Comparison of ENCODE assay signal across 26 cellular contexts in the genomic region with DNA sequence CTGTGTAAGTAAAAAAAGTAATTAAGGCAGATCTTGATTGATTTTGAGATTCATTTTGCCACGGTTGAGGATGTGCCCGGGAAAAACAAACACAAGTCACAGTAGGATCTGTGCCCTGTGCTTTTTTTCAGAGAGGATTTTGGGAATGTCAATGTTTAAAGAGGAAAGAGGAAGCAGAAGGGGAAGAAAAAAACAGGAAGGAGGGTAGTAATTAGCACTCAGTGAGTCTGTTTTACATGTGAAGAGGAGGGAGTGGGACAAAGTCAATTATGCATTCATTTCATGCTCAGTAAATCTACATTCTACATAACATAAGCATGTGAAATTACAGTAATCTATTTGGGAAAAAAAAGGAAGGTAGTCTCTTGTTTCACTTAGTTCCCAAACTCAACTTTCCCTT. TPM values are rescaled to one million over a fixed set of nuclear protein-coding genes. Genes with fewer than 3 reads are reported as not detected.
"Had no signal": no experiment of that assay in that cellular context is flagged by ENCODE, and none has a peak within 500 bp of the region (broad histone marks: within the 10 kb centered on the region; RNA-seq: fewer than 3 reads in every experiment).

No MANE protein-coding gene starts in this region.

- H3K9me3 Mint-ChIP-seq: stimulated activated effector memory CD8-positive, alpha-beta T cell treated with anti-CD3 and anti-CD28 coated beads, Interleukin-12 subunit alpha, Interleukin-12 subunit beta, amount 100 ng/mL, for 72 hours had no signal

- H3K4me1 Mint-ChIP-seq: activated CD4-positive, alpha-beta T cell treated with anti-CD3 and anti-CD28 coated beads for 36 hours; activated CD8-positive, alpha-beta memory T cell treated with anti-CD3 and anti-CD28 coated beads, Interleukin-2, amount 10 ng/mL, durations not matched to agents 7 days and 5 days; stimulated activated effector memory CD8-positive, alpha-beta T cell treated with anti-CD3 and anti-CD28 coated beads, Interleukin-12 subunit alpha, Interleukin-12 subunit beta, amount 100 ng/mL, for 72 hours had no signal

- H3K27me3 Mint-ChIP-seq: activated B cell treated with CpG ODN at 0.5 μM for 24 hours; activated CD8-positive, alpha-beta memory T cell treated with anti-CD3 and anti-CD28 coated beads, Interleukin-2, amount 10 ng/mL, durations not matched to agents 7 days and 5 days had no signal

- H3K4me3 ChIP-seq: left ventricle myocardium inferior, right lobe of liver, skin epidermis, thoracic aorta, uterus had no signal

- H3K9me3 ChIP-seq: neutrophil, right lobe of liver, thoracic aorta, uterus had no signal

- H3K4me1 ChIP-seq: left ventricle myocardium inferior, right lobe of liver, uterus had no signal

- H3K27ac ChIP-seq: left ventricle myocardium inferior, neutrophil, right lobe of liver, skin epidermis, thoracic aorta, uterus had no signal

- DNase-seq: activated B cell treated with CpG ODN at 0.5 μM for 24 hours; activated CD4-positive, alpha-beta T cell treated with anti-CD3 and anti-CD28 coated beads for 36 hours; activated CD8-positive, alpha-beta memory T cell treated with anti-CD3 and anti-CD28 coated beads, Interleukin-2, amount 10 ng/mL, durations not matched to agents 7 days and 5 days; activated CD8-positive, alpha-beta T cell treated with anti-CD3 and anti-CD28 coated beads, Interleukin-2, amount 10 ng/mL, durations not matched to agents 7 days and 5 days; activated naive CD4-positive, alpha-beta T cell; activated T-cell treated with anti-CD3 and anti-CD28 coated beads, Interleukin-2, amount 50 U/mL, for 72 hours; anterior cingulate cortex; foreskin fibroblast; head of caudate nucleus; hippocampal formation; left ventricle myocardium inferior; nephron progenitor cell; right lobe of liver; stimulated activated CD4-positive, alpha-beta T cell treated with anti-CD3 and anti-CD28 coated beads, Interleukin-4, amount 100 ng/mL, for 24 hours; T-helper 2 cell; trophoblast cell; uterus had no signal

- H3K27ac Mint-ChIP-seq: activated CD4-positive, alpha-beta T cell treated with anti-CD3 and anti-CD28 coated beads for 36 hours; activated CD8-positive, alpha-beta memory T cell treated with anti-CD3 and anti-CD28 coated beads, Interleukin-2, amount 10 ng/mL, durations not matched to agents 7 days and 5 days; activated CD8-positive, alpha-beta T cell treated with anti-CD3 and anti-CD28 coated beads, Interleukin-2, amount 10 ng/mL, durations not matched to agents 7 days and 5 days; activated T-cell treated with anti-CD3 and anti-CD28 coated beads, Interleukin-2, amount 50 U/mL, for 72 hours; nephron progenitor cell; stimulated activated effector memory CD8-positive, alpha-beta T cell treated with anti-CD3 and anti-CD28 coated beads, Interleukin-12 subunit alpha, Interleukin-12 subunit beta, amount 100 ng/mL, for 72 hours; stimulated activated naive CD8-positive, alpha-beta T cell treated with anti-CD3 and anti-CD28 coated beads, Interleukin-15, Interleukin-2, amounts not matched to agents 100 ng/mL and 50 ng/mL, for 24 hours had no signal

- ATAC-seq: activated CD4-positive, alpha-beta T cell treated with anti-CD3 and anti-CD28 coated beads for 36 hours; activated CD8-positive, alpha-beta memory T cell treated with anti-CD3 and anti-CD28 coated beads, Interleukin-2, amount 10 ng/mL, durations not matched to agents 7 days and 5 days; activated CD8-positive, alpha-beta T cell treated with anti-CD3 and anti-CD28 coated beads, Interleukin-2, amount 10 ng/mL, durations not matched to agents 7 days and 5 days; activated naive CD4-positive, alpha-beta T cell treated with anti-CD3 and anti-CD28 coated beads, Interleukin-2, amount 50 U/mL, for 72 hours; activated T-cell treated with anti-CD3 and anti-CD28 coated beads, Interleukin-2, amount 50 U/mL, for 72 hours; esophagus mucosa; right lobe of liver; stimulated activated effector memory CD8-positive, alpha-beta T cell treated with anti-CD3 and anti-CD28 coated beads, Interleukin-12 subunit alpha, Interleukin-12 subunit beta, amount 100 ng/mL, for 72 hours had no signal

- H3K36me3 ChIP-seq: left ventricle myocardium inferior, neutrophil, right lobe of liver, thoracic aorta, uterus had no signal

- H3K27me3 ChIP-seq: neutrophil, right lobe of liver, uterus had no signal

- H3K4me3 Mint-ChIP-seq: activated B cell treated with CpG ODN at 0.5 μM for 24 hours; activated CD4-positive, alpha-beta T cell treated with anti-CD3 and anti-CD28 coated beads for 36 hours; activated CD8-positive, alpha-beta memory T cell treated with anti-CD3 and anti-CD28 coated beads, Interleukin-2, amount 10 ng/mL, durations not matched to agents 7 days and 5 days; activated CD8-positive, alpha-beta T cell treated with anti-CD3 and anti-CD28 coated beads, Interleukin-2, amount 10 ng/mL, durations not matched to agents 7 days and 5 days; activated T-cell treated with anti-CD3 and anti-CD28 coated beads, Interleukin-2, amount 50 U/mL, for 72 hours; nephron progenitor cell; stimulated activated effector memory CD8-positive, alpha-beta T cell treated with anti-CD3 and anti-CD28 coated beads, Interleukin-12 subunit alpha, Interleukin-12 subunit beta, amount 100 ng/mL, for 72 hours; stimulated activated naive CD8-positive, alpha-beta T cell treated with anti-CD3 and anti-CD28 coated beads, Interleukin-15, Interleukin-2, amounts not matched to agents 100 ng/mL and 50 ng/mL, for 24 hours had no signal

- H3K36me3 Mint-ChIP-seq: stimulated activated effector memory CD8-positive, alpha-beta T cell treated with anti-CD3 and anti-CD28 coated beads, Interleukin-12 subunit alpha, Interleukin-12 subunit beta, amount 100 ng/mL, for 72 hours had no signal

RNA-seq across cellular contexts. Expression of a gene that starts 20.6 kb away (rescaled TPM):
- total RNA-seq: activated CD4-positive, alpha-beta T cell treated with anti-CD3 and anti-CD28 coated beads for 36 hours; activated CD8-positive, alpha-beta T cell treated with anti-CD3 and anti-CD28 coated beads, Interleukin-2, amount 10 ng/mL, durations not matched to agents 7 days and 5 days; activated naive CD4-positive, alpha-beta T cell treated with anti-CD3 and anti-CD28 coated beads, Interleukin-2, amount 50 U/mL, for 72 hours; activated T-cell treated with anti-CD3 and anti-CD28 coated beads, Interleukin-2, amount 50 U/mL, for 72 hours; esophagus mucosa; mesenteric fat pad; osteocyte; right lobe of liver; thoracic aorta had no signal
